Comparison of ENCODE assay signal across 26 cellular contexts in the genomic region with DNA sequence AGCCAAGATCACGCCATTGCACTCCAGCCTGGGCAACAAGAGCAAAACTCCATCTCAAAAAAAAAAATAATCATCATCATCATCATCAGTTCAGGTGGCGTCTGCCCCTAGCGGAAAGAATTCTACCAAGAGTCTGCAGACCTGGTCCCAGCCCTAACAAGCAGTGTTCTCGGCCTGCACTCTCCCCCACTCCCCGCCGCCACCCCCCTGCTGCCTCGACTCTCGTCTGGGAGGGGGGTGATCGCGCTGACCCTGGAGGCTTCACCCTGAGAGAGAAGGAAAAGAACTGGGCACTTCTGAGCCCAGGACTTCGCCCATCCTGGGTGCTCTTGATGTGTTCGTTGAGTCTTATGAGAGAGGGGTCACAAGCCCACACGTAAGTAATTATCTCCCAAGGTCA.
"Had no signal": no experiment of that assay in that cellular context is flagged by ENCODE, and none has a peak within 500 bp of the region (broad histone marks: within the 10 kb centered on the region; RNA-seq: fewer than 3 reads in every experiment).

No MANE protein-coding gene starts in this region.

- FAIRE-seq: islet of Langerhans, kidney, small intestine had no signal

- H2AFZ ChIP-seq: neural progenitor cell had no signal

- H3K27me3 ChIP-seq: left lung, neural progenitor cell, neutrophil, ovary, sigmoid colon, tibial nerve, vagina had no signal

- H3K9me3 ChIP-seq: left lung, lower lobe of right lung, neutrophil, ovary, sigmoid colon, tibial nerve, vagina had no signal

- H3K27ac ChIP-seq: left lung, lower lobe of right lung, neural progenitor cell, neutrophil, ovary, sigmoid colon, tibial nerve, vagina had no signal

- DNase-seq: hypothalamus; immature natural killer cell; kidney; left colon; lower lobe of right lung; mammary epithelial cell; mesenchymal stem cell; naive thymus-derived CD8-positive, alpha-beta T cell; ovary; right cardiac atrium; sigmoid colon; small intestine; stimulated activated CD4-positive, alpha-beta T cell treated with anti-CD3 and anti-CD28 coated beads, Interleukin-1b, Interleukin-23, amount 100 ng/mL, for 48 hours; stimulated activated CD4-positive, alpha-beta T cell treated with anti-CD3 and anti-CD28 coated beads, Interleukin-2, amount 100 ng/mL, for 48 hours; stimulated activated CD4-positive, alpha-beta T cell treated with anti-CD3 and anti-CD28 coated beads, Interleukin-4, amount 100 ng/mL, for 4 hours; stimulated activated CD8-positive, alpha-beta memory T cell treated with anti-CD3 and anti-CD28 coated beads, Interleukin-4, amount 100 ng/mL, for 48 hours; stimulated activated naive CD4-positive, alpha-beta T cell treated with Interleukin-2 at 50 U/mL for 16 hours; stimulated activated naive CD8-positive, alpha-beta T cell treated with anti-CD3 and anti-CD28 coated beads, Interleukin-15, amount 100 ng/mL, for 72 hours; substantia nigra had no signal

- H3K4me1 ChIP-seq: lower lobe of right lung had no signal

- H3K36me3 ChIP-seq: left lung, lower lobe of right lung, neural progenitor cell, neutrophil, ovary, sigmoid colon, tibial nerve, vagina had no signal

- H3K4me2 ChIP-seq: neural progenitor cell had no signal

- H3K9ac ChIP-seq: neural progenitor cell had no signal

- H3K4me3 ChIP-seq: left lung, lower lobe of right lung, neural progenitor cell, ovary, sigmoid colon, tibial nerve, vagina had no signal

- ATAC-seq: left colon; left lung; lower lobe of right lung; naive thymus-derived CD8-positive, alpha-beta T cell; right cardiac atrium; stimulated activated memory B cell treated with anti-CD40 and anti-IgM and Interleukin-4, amounts not matched to agents 10 μg/mL and 1 μg/mL and 100 μg/mL, for 72 hours; stimulated activated naive CD8-positive, alpha-beta T cell treated with anti-CD3 and anti-CD28 coated beads, Interleukin-15, amount 100 ng/mL, for 72 hours had no signal
